27 cellular contexts compared by ENCODE assay signal in the genomic region with DNA sequence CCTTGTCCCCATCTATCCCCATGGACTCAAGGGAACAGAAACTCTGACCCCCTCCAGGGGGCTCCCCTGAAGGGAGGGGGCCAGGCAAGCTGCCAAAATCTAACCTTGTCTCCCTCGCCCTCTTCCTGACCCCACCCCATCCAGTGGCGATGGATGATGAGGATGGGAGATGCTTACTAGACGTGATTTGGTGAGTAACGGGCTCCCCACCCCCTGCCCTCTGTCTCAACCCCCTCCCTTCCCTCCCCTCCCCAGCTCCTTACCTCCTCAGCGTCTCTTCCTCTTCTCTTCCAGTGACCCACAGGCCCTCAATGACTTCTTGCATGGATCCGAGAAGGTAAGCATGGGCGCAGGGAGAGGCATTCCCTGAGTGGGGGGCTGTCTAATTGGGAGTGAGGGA.
"Had no signal": no experiment of that assay in that cellular context is flagged by ENCODE, and none has a peak within 500 bp of the region (broad histone marks: within the 10 kb centered on the region; RNA-seq: fewer than 3 reads in every experiment).

No MANE protein-coding gene starts in this region.

- H3K27ac Mint-ChIP-seq: dendritic cell treated with granulocyte-macrophage colony-stimulating factor and Interleukin-4, amounts not matched to agents 40 ng/mL and 50 ng/mL, for 4 days; endodermal cell; type B pancreatic cell had no signal

- H3K9me3 ChIP-seq: colonic mucosa, gastroesophageal sphincter, heart right ventricle, lower lobe of right lung, pancreas, testis, tibial artery had no signal

- DNase-seq: colonic mucosa; effector CD8-positive, alpha-beta T cell; endodermal cell; foreskin fibroblast; glutamatergic neuron; heart right ventricle; hippocampal formation; kidney glomerular epithelial cell; left ventricle myocardium superior; lower lobe of right lung; natural killer cell; occipital lobe; stimulated activated CD4-positive, alpha-beta T cell treated with anti-CD3 and anti-CD28 coated beads, Interleukin-12 subunit alpha, Interleukin-12 subunit beta, amount 100 ng/mL, for 4 hours; stimulated activated CD4-positive, alpha-beta T cell treated with anti-CD3 and anti-CD28 coated beads, Interleukin-1b, Interleukin-23, amount 100 ng/mL, for 48 hours; stimulated activated CD4-positive, alpha-beta T cell treated with anti-CD3 and anti-CD28 coated beads, Interleukin-4, amount 100 ng/mL, for 1 hour; stimulated activated CD8-positive, alpha-beta memory T cell treated with anti-CD3 and anti-CD28 coated beads, Interleukin-4, amount 100 ng/mL, for 48 hours; stimulated activated naive CD8-positive, alpha-beta T cell treated with anti-CD3 and anti-CD28 coated beads, Interleukin-15, Interleukin-2, amounts not matched to agents 100 U/mL and 50 U/mL, for 24 hours; substantia nigra; testis; tibial artery had no signal

- H3K27me3 Mint-ChIP-seq: dendritic cell treated with granulocyte-macrophage colony-stimulating factor and Interleukin-4, amounts not matched to agents 40 ng/mL and 50 ng/mL, for 4 days; progenitor cell of endocrine pancreas; type B pancreatic cell had no signal

- H3K9me3 Mint-ChIP-seq: dendritic cell treated with granulocyte-macrophage colony-stimulating factor and Interleukin-4, amounts not matched to agents 40 ng/mL and 50 ng/mL, for 4 days; endodermal cell; natural killer cell; type B pancreatic cell had no signal

- ATAC-seq: esophagus mucosa; gastroesophageal sphincter; heart right ventricle; left ventricle myocardium superior; lower lobe of right lung; natural killer cell; pancreas; sciatic nerve; stimulated activated naive CD8-positive, alpha-beta T cell treated with anti-CD3 and anti-CD28 coated beads, Interleukin-15, Interleukin-2, amounts not matched to agents 100 U/mL and 50 U/mL, for 24 hours had no signal

- H3K36me3 Mint-ChIP-seq: natural killer cell had no signal

- H3K4me3 Mint-ChIP-seq: dendritic cell treated with granulocyte-macrophage colony-stimulating factor and Interleukin-4, amounts not matched to agents 40 ng/mL and 50 ng/mL, for 4 days; endodermal cell; natural killer cell; type B pancreatic cell had no signal
